In genomic region chr14:24313912-24314311, GRCh38 we compare ENCODE assay signal across 1 cellular context.
TF ChIP-seq lines count a peak whose summit lies in the region.

No MANE protein-coding gene starts in this region.

TF ChIP-seq in endothelial cell of umbilical vein, 7 proteins besides CTCF, POLR2A, EP300 and RAD21 (continued from another document):
- TF ChIP-seq, protein P1, sequence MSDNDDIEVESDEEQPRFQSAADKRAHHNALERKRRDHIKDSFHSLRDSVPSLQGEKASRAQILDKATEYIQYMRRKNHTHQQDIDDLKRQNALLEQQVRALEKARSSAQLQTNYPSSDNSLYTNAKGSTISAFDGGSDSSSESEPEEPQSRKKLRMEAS (IDR thresholded peaks at IDR 0.05; ENCODE audit: insufficient read depth, insufficient read length), result no peak
- TF ChIP-seq POLR2AphosphoS5 (IDR thresholded peaks at IDR 0.05; ENCODE audit: insufficient read depth, low read depth, low read length) (no peak), FOS (IDR thresholded peaks at IDR 0.05; ENCODE audit: borderline replicate concordance, insufficient read depth, low read length) (no peak), GATA2 (IDR thresholded peaks at IDR 0.05; ENCODE audit: insufficient read depth, insufficient read length, low read depth, low read length) (no peak), JUN (IDR thresholded peaks at IDR 0.05; ENCODE audit: borderline replicate concordance, insufficient read depth, insufficient read length, low read depth) (no peak)
